1 cellular context compared by ENCODE assay signal in the genomic region with DNA sequence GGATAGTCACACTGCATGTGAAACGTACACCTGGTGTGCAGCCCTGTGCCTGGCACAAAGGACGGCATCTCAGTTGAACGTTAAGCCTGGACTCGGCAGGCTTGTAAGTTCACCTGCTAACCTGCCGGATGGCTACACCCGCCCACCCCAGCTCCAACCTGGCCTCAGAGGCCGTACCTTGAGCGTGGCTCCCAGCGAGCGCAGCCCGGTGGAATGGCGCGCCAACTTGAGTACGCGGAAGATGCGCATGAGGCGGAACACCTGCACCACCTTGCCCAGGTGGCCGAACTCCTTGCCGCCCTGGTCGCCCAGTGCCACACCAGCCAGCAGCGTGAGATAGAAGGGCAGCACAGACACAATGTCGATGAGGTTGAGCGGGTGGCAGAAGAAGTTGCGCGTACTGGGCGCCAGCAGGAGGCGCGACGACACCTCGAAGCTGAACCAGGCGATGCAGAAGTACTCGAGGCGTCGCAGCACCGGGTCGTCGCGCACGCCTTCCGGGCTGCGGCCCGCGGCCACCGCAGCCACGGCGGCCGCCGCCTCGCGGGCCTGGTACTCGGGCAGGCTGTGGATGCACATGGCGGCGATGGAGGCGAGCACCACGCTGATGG.
TF ChIP-seq lines count a peak whose summit lies in the region.

No MANE protein-coding gene starts in this region.

TF ChIP-seq in H1, 55 proteins besides CTCF, POLR2A, EP300 and RAD21:
- TF ChIP-seq SIRT6 (IDR thresholded peaks at IDR 0.05; ENCODE audit: low read length) (no peak), BACH1 (IDR thresholded peaks at IDR 0.05; ENCODE audit: low read length) (no peak), SP2 (IDR thresholded peaks at IDR 0.05; ENCODE audit: low read length) (no peak), KDM5A (IDR thresholded peaks at IDR 0.05; ENCODE audit: low read length) (no peak), CBX8 (IDR thresholded peaks at IDR 0.05; ENCODE audit: borderline replicate concordance, low read depth, low read length) (no peak), CHD2 (IDR thresholded peaks at IDR 0.05; ENCODE audit: low read length) (no peak), POU5F1 (IDR thresholded peaks at IDR 0.05; ENCODE audit: low read depth, low read length) (no peak), BCL11A (IDR thresholded peaks at IDR 0.05; ENCODE audit: low read depth in 2 of 2, low read length in 2 of 2) (no peak), TAF1 (IDR thresholded peaks at IDR 0.05; ENCODE audit: low read depth, low read length) (no peak), ZNF274 (IDR thresholded peaks at IDR 0.05; ENCODE audit: borderline replicate concordance, extremely low read depth, low read length) (no peak), POLR2AphosphoS5 (IDR thresholded peaks at IDR 0.05; ENCODE audit: low read depth, low read length) (no peak), RBBP5 (IDR thresholded peaks at IDR 0.05; ENCODE audit: borderline replicate concordance, low read depth, low read length) (no peak), SP1 (IDR thresholded peaks at IDR 0.05; ENCODE audit: low read depth, low read length) (no peak), MAFK (IDR thresholded peaks at IDR 0.05; ENCODE audit: low read depth, low read length) (no peak), BRCA1 (IDR thresholded peaks at IDR 0.05; ENCODE audit: low read depth, low read length) (no peak)
- TF ChIP-seq, protein P1, sequence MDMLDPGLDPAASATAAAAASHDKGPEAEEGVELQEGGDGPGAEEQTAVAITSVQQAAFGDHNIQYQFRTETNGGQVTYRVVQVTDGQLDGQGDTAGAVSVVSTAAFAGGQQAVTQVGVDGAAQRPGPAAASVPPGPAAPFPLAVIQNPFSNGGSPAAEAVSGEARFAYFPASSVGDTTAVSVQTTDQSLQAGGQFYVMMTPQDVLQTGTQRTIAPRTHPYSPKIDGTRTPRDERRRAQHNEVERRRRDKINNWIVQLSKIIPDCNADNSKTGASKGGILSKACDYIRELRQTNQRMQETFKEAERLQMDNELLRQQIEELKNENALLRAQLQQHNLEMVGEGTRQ (IDR thresholded peaks at IDR 0.05; ENCODE audit: low read length), result no peak
- TF ChIP-seq, protein P2, sequence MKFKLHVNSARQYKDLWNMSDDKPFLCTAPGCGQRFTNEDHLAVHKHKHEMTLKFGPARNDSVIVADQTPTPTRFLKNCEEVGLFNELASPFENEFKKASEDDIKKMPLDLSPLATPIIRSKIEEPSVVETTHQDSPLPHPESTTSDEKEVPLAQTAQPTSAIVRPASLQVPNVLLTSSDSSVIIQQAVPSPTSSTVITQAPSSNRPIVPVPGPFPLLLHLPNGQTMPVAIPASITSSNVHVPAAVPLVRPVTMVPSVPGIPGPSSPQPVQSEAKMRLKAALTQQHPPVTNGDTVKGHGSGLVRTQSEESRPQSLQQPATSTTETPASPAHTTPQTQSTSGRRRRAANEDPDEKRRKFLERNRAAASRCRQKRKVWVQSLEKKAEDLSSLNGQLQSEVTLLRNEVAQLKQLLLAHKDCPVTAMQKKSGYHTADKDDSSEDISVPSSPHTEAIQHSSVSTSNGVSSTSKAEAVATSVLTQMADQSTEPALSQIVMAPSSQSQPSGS (IDR thresholded peaks at IDR 0.05; ENCODE audit: low read length), result no peak
